In genomic region chr15:39357478-39358268, GRCh38 we compare ENCODE assay signal across 17 cellular contexts.
DNase-seq lines count a peak whose midpoint lies in the region; ATAC-seq and TF ChIP-seq lines count a peak whose summit lies in the region.
"Had no signal": no experiment of that assay in that cellular context is flagged by ENCODE, and none has a peak within 500 bp of the region (broad histone marks: within the 10 kb centered on the region; RNA-seq: fewer than 3 reads in every experiment).

No MANE protein-coding gene starts in this region.

- H3K36me3 ChIP-seq in breast epithelium (no peaks in the 10 kb centered on the region), muscle layer of duodenum (ENCODE audit: control insufficient read depth in 1 of 2, insufficient read depth in 2 of 2, low read length in 2 of 2) (no peaks in the 10 kb centered on the region), aorta (ENCODE audit: control insufficient read depth in 1 of 2, insufficient read depth in 2 of 2, low read length in 1 of 2) (no peaks in the 10 kb centered on the region), SJCRH30 (no peaks in the 10 kb centered on the region)
- H3K36me3 ChIP-seq: brain microvascular endothelial cell had no signal

- H3K4me3 ChIP-seq in breast epithelium (no peak overlapping the region), coronary artery (peak overlapping the region; percentile 4), muscle layer of duodenum (ENCODE audit: low read depth in 1 of 2, low read length in 2 of 2) (no peak overlapping the region), aorta (ENCODE audit: low read length in 2 of 2) (no peak overlapping the region), SJCRH30 (no peak overlapping the region)
- H3K4me3 ChIP-seq: SK-N-MC had no signal

- BruUV-seq in MCF 10A (replicated peaks; lab: Mats Ljungman, UMichigan), result no TSS peak

- H3K27me3 ChIP-seq in breast epithelium (no peaks in the 10 kb centered on the region), muscle layer of duodenum (ENCODE audit: low read depth, low read length) (no peaks in the 10 kb centered on the region), aorta (ENCODE audit: control insufficient read depth in 1 of 2, insufficient read depth in 2 of 2, low read length in 1 of 2) (no peaks in the 10 kb centered on the region), SJCRH30 (no peaks in the 10 kb centered on the region)
- H3K27me3 ChIP-seq: brain microvascular endothelial cell had no signal

- intact Hi-C loops in MCF 10A (cut with micrococcal nuclease) (no loop called here), breast epithelium (cut with DNase I; ENCODE audit: low total_unique reads) (no loop called here), aorta (cut with DNase I) (no loop called here)

- H3K27ac Mint-ChIP-seq in MCF 10A (ENCODE audit: low read depth, unreplicated experiment), result peak overlapping the region; percentile 27
- H3K27ac Mint-ChIP-seq in activated CD4-positive, alpha-beta memory T cell treated with anti-CD3 and anti-CD28 coated beads, Interleukin-2, amount 10 ng/mL, durations not matched to agents 7 days and 5 days, result no peak overlapping the region
- no peak overlapping the region for H3K27ac Mint-ChIP-seq in activated naive CD8-positive, alpha-beta T cell treated with anti-CD3 and anti-CD28 coated beads, Interleukin-2, amount 50 U/mL, for 24 hours
- H3K27ac Mint-ChIP-seq: activated T-cell treated with anti-CD3 and anti-CD28 coated beads, Interleukin-2, amount 50 U/mL, for 72 hours had no signal

- H3K9me3 ChIP-seq in breast epithelium (no peaks in the 10 kb centered on the region), muscle layer of duodenum (ENCODE audit: control insufficient read depth in 1 of 2, low read length in 2 of 2) (no peaks in the 10 kb centered on the region), aorta (ENCODE audit: control insufficient read depth, low read length) (no peaks in the 10 kb centered on the region), SJCRH30 (replicated peaks) (no peaks in the 10 kb centered on the region)

- H3K4me3 Mint-ChIP-seq in MCF 10A (ENCODE audit: unreplicated experiment), result no peak overlapping the region
- H3K4me3 Mint-ChIP-seq in activated CD4-positive, alpha-beta memory T cell treated with anti-CD3 and anti-CD28 coated beads, Interleukin-2, amount 10 ng/mL, durations not matched to agents 7 days and 5 days, result no peak overlapping the region
- no peak overlapping the region for H3K4me3 Mint-ChIP-seq in activated naive CD8-positive, alpha-beta T cell treated with anti-CD3 and anti-CD28 coated beads, Interleukin-2, amount 50 U/mL, for 24 hours
- H3K4me3 Mint-ChIP-seq: activated T-cell treated with anti-CD3 and anti-CD28 coated beads, Interleukin-2, amount 50 U/mL, for 72 hours had no signal

- TF ChIP-seq CTCF in MCF 10A (IDR thresholded peaks at IDR 0.05; ENCODE audit: unreplicated experiment), result no peak
- no peak for TF ChIP-seq CTCF in breast epithelium (IDR thresholded peaks at IDR 0.05)
- no peak for TF ChIP-seq CTCF in coronary artery (IDR thresholded peaks at IDR 0.05)

- H3K4me1 ChIP-seq in breast epithelium (peaks cover 0 to 4% of the 10 kb centered on the region in 2 donors), muscle layer of duodenum (ENCODE audit: control insufficient read depth in 1 of 2, insufficient read depth in 2 of 2, low read length in 2 of 2) (peaks cover 7 to 17% of the 10 kb centered on the region in 2 donors), aorta (ENCODE audit: control insufficient read depth in 1 of 2, insufficient read depth in 2 of 2, low read length in 2 of 2) (no peaks in the 10 kb centered on the region), SJCRH30 (peaks cover 13% of the 10 kb centered on the region)

- CTCF ChIA-PET in MCF 10A (lab: Yijun Ruan, JAX), result no interaction called here
- CTCF ChIA-PET in activated CD4-positive, alpha-beta memory T cell treated with anti-CD3 and anti-CD28 coated beads, Interleukin-2, amount 10 ng/mL, durations not matched to agents 7 days and 5 days (lab: Charles Lee), result no interaction called here

- no peak for TF ChIP-seq POLR2A in breast epithelium (IDR thresholded peaks at IDR 0.05)

- H3K4me1 Mint-ChIP-seq in MCF 10A (ENCODE audit: insufficient read depth, unreplicated experiment), result peaks cover 7% of the 10 kb centered on the region
- H3K4me1 Mint-ChIP-seq in activated CD4-positive, alpha-beta memory T cell treated with anti-CD3 and anti-CD28 coated beads, Interleukin-2, amount 10 ng/mL, durations not matched to agents 7 days and 5 days, result no peaks in the 10 kb centered on the region
- H3K4me1 Mint-ChIP-seq in activated naive CD8-positive, alpha-beta T cell treated with anti-CD3 and anti-CD28 coated beads, Interleukin-2, amount 50 U/mL, for 24 hours, result no peaks in the 10 kb centered on the region

- WGBS in aorta, 2 donors, result 39 to 45% methylated on average over 8 of the region's 8 CpGs

- DNase-seq in MCF 10A (ENCODE audit: unreplicated experiment) (peak; percentile 35), breast epithelium (ENCODE audit: low spot score in 2 of 2) (no peak), coronary artery (ENCODE audit: low spot score) (no peak), aorta (no peak), SJCRH30 (no peak)
- no peak for DNase-seq in activated CD4-positive, alpha-beta memory T cell treated with anti-CD3 and anti-CD28 coated beads, Interleukin-2, amount 10 ng/mL, durations not matched to agents 7 days and 5 days
- DNase-seq in activated naive CD8-positive, alpha-beta T cell treated with anti-CD3 and anti-CD28 coated beads, Interleukin-2, amount 50 U/mL, for 24 hours, result no peak
- DNase-seq: activated CD4-positive, CD25-positive, alpha-beta regulatory T cell; DMS153; kidney glomerular epithelial cell; NCI-H1436; stimulated activated CD4-positive, alpha-beta T cell treated with anti-CD3 and anti-CD28 coated beads, Interleukin-2, amount 100 ng/mL, for 24 hours; stimulated activated naive CD4-positive, alpha-beta T cell had no signal

- no peaks in the 10 kb centered on the region for H3K36me3 Mint-ChIP-seq in MCF 10A (ENCODE audit: insufficient read depth, unreplicated experiment)
- no peaks in the 10 kb centered on the region for H3K36me3 Mint-ChIP-seq in activated CD4-positive, alpha-beta memory T cell treated with anti-CD3 and anti-CD28 coated beads, Interleukin-2, amount 10 ng/mL, durations not matched to agents 7 days and 5 days (ENCODE audit: low read depth)
- no peaks in the 10 kb centered on the region for H3K36me3 Mint-ChIP-seq in activated naive CD8-positive, alpha-beta T cell treated with anti-CD3 and anti-CD28 coated beads, Interleukin-2, amount 50 U/mL, for 24 hours (ENCODE audit: low read depth)

- POLR2A ChIA-PET in MCF 10A (lab: Yijun Ruan, JAX), result interaction anchor here (1.0 to 1.4 kb wide), 4 partner anchors 9 to 33 kb away, joined by 3 to 6 read pairs (median 4); no protein-coding TSS in a partner anchor
- POLR2A ChIA-PET in activated CD4-positive, alpha-beta memory T cell treated with anti-CD3 and anti-CD28 coated beads, Interleukin-2, amount 10 ng/mL, durations not matched to agents 7 days and 5 days (lab: Charles Lee), result no interaction called here

- H3K9me3 Mint-ChIP-seq in MCF 10A (ENCODE audit: unreplicated experiment), result no peaks in the 10 kb centered on the region
- no peaks in the 10 kb centered on the region for H3K9me3 Mint-ChIP-seq in activated CD4-positive, alpha-beta memory T cell treated with anti-CD3 and anti-CD28 coated beads, Interleukin-2, amount 10 ng/mL, durations not matched to agents 7 days and 5 days
- H3K9me3 Mint-ChIP-seq in activated naive CD8-positive, alpha-beta T cell treated with anti-CD3 and anti-CD28 coated beads, Interleukin-2, amount 50 U/mL, for 24 hours, result peaks cover 3% of the 10 kb centered on the region

- H3K27ac ChIP-seq in breast epithelium (peak overlapping the region in 1 of 2 donors; percentile 50), coronary artery (peak overlapping the region; percentile 45 to 80), muscle layer of duodenum (ENCODE audit: low read length) (peak overlapping the region; percentile 19), aorta (ENCODE audit: low read depth in 1 of 2, low read length in 2 of 2) (no peak overlapping the region), SJCRH30 (no peak overlapping the region)
- H3K27ac ChIP-seq: SK-N-MC had no signal

- H3K27me3 Mint-ChIP-seq in MCF 10A (ENCODE audit: insufficient read depth, unreplicated experiment), result no peaks in the 10 kb centered on the region
- H3K27me3 Mint-ChIP-seq in activated CD4-positive, alpha-beta memory T cell treated with anti-CD3 and anti-CD28 coated beads, Interleukin-2, amount 10 ng/mL, durations not matched to agents 7 days and 5 days, result peaks cover 20% of the 10 kb centered on the region
- no peaks in the 10 kb centered on the region for H3K27me3 Mint-ChIP-seq in activated naive CD8-positive, alpha-beta T cell treated with anti-CD3 and anti-CD28 coated beads, Interleukin-2, amount 50 U/mL, for 24 hours

- peak; percentile 27 for ATAC-seq in aorta (ENCODE audit: low FRiP score)
- no peak for ATAC-seq in activated naive CD8-positive, alpha-beta T cell treated with anti-CD3 and anti-CD28 coated beads, Interleukin-2, amount 50 U/mL, for 24 hours

Comparison
In these comparisons a context has a peak if more than half of its experiments do, and no peak if none do; other contexts are left out.
1. H3K27ac ChIP-seq: peak in coronary artery (2 of 2) and muscle layer of duodenum (single experiment); none in aorta (0 of 2) and SJCRH30 (single experiment).